ENCODE assay signal across 9 cellular contexts in genomic region chr10:78805176-78805575, GRCh38.
DNase-seq lines count a peak whose midpoint lies in the region; ATAC-seq and TF ChIP-seq lines count a peak whose summit lies in the region.
"Had no signal": no experiment of that assay in that cellular context is flagged by ENCODE, and none has a peak within 500 bp of the region (broad histone marks: within the 10 kb centered on the region; RNA-seq: fewer than 3 reads in every experiment).

No MANE protein-coding gene starts in this region.

- DNase-seq in AG20443 (ENCODE audit: low spot score) = peak; percentile 92
- DNase-seq in Peyer's patch = peak in 2 of 3 donors; percentile 19 to 53
- peak; percentile 100 for DNase-seq in fibroblast of the aortic adventitia (ENCODE audit: low read depth)
- no peak for DNase-seq in omental fat pad (ENCODE audit: low spot score)
- no peak for DNase-seq in central memory CD4-positive, alpha-beta T cell
- DNase-seq in DMS53 treated with DMSO at 0.1 percent for 48 hours (lab: John Stamatoyannopoulos, UW; ENCODE audit: unreplicated experiment) = no peak
- DNase-seq: NK-92 treated with Interleukin-12 subunit alpha and Interleukin-12 subunit beta, amount 100 ng/mL, for 24 hours had no signal

- TF ChIP-seq POLR2A in Peyer's patch (IDR thresholded peaks at IDR 0.05) (no peak), GM18505 (IDR thresholded peaks at IDR 0.05; ENCODE audit: borderline replicate concordance, extremely low read depth, insufficient read depth, insufficient read length) (no peak)

- H3K27me3 ChIP-seq in Peyer's patch = no peaks in the 10 kb centered on the region

- peaks cover 0 to 17% (median 2%) of the 10 kb centered on the region in 4 donors for H3K4me1 ChIP-seq in Peyer's patch

- TF ChIP-seq CTCF in Peyer's patch (IDR thresholded peaks at IDR 0.05) (no peak), fibroblast of the aortic adventitia (IDR thresholded peaks at IDR 0.05; ENCODE audit: insufficient read depth, low read length) (no peak), omental fat pad (IDR thresholded peaks at IDR 0.05) (no peak)

- H3K4me3 ChIP-seq in Peyer's patch = no peak overlapping the region
- no peak overlapping the region for H3K4me3 ChIP-seq in fibroblast of the aortic adventitia (ENCODE audit: low read depth, low read length)

- no peaks in the 10 kb centered on the region for H3K9me3 ChIP-seq in Peyer's patch

- peak overlapping the region in 3 of 4 donors; percentile 6 to 66 (median 36) for H3K27ac ChIP-seq in Peyer's patch

- H3K36me3 ChIP-seq in Peyer's patch = no peaks in the 10 kb centered on the region

- peak; percentile 50 for ATAC-seq in omental fat pad (ENCODE audit: low FRiP score)
- ATAC-seq in GM18505 (IDR thresholded peaks at IDR 0.05; ENCODE audit: unreplicated experiment) = no peak
- no peak for ATAC-seq in HG02970 (IDR thresholded peaks at IDR 0.05; ENCODE audit: low FRiP score, unreplicated experiment)

Comparison
In these comparisons a context has a peak if more than half of its experiments do, and no peak if none do; other contexts are left out.
1. DNase-seq: peak in AG20443 (single experiment), Peyer's patch (2 of 3) and fibroblast of the aortic adventitia (single experiment); none in omental fat pad (single experiment), central memory CD4-positive, alpha-beta T cell (single experiment) and DMS53 treated with DMSO at 0.1 percent for 48 hours (single experiment).